Comparison of ENCODE assay signal across 25 cellular contexts in genomic region chr3:66227917-66228316, GRCh38.
"Had no signal": no experiment of that assay in that cellular context is flagged by ENCODE, and none has a peak within 500 bp of the region (broad histone marks: within the 10 kb centered on the region; RNA-seq: fewer than 3 reads in every experiment).

No MANE protein-coding gene starts in this region.

- H3K9me3 ChIP-seq: esophagus muscularis mucosa, heart right ventricle, left lung, neutrophil, psoas muscle, spleen, thoracic aorta, transverse colon had no signal

- H3K4me1 ChIP-seq: esophagus muscularis mucosa had no signal

- ATAC-seq: effector memory CD8-positive, alpha-beta T cell; heart right ventricle; left lung; naive thymus-derived CD4-positive, alpha-beta T cell; psoas muscle; sciatic nerve; stimulated activated naive B cell treated with anti-CD40 and anti-IgM and Interleukin-4, amounts not matched to agents 10 μg/mL and 1 μg/mL and 100 μg/mL, for 72 hours; stimulated activated naive CD8-positive, alpha-beta T cell treated with anti-CD3 and anti-CD28 coated beads, Interleukin-15, amount 100 ng/mL, for 72 hours had no signal

- FAIRE-seq: colon, frontal cortex had no signal

- H3K27ac ChIP-seq: epithelial cell of prostate, esophagus muscularis mucosa, heart right ventricle, left lung, neutrophil, psoas muscle, spleen, thoracic aorta, transverse colon had no signal

- DNase-seq: cerebellar nuclear complex; effector memory CD8-positive, alpha-beta T cell; heart right ventricle; hypothalamus; islet precursor cell; left lung; naive thymus-derived CD4-positive, alpha-beta T cell; nephron progenitor cell; psoas muscle; retina; spleen; stimulated activated CD4-positive, alpha-beta T cell treated with anti-CD3 and anti-CD28 coated beads, Interleukin-15, amount 100 ng/mL, for 24 hours; stimulated activated CD4-positive, alpha-beta T cell treated with anti-CD3 and anti-CD28 coated beads, Interleukin-1b, Interleukin-23, amount 100 ng/mL, for 48 hours; stimulated activated CD4-positive, alpha-beta T cell treated with anti-CD3 and anti-CD28 coated beads, Interleukin-4, amount 100 ng/mL, for 24 hours; stimulated activated naive B cell treated with anti-CD40 and anti-IgM and Interleukin-4, amounts not matched to agents 10 μg/mL and 1 μg/mL and 100 μg/mL, for 72 hours; stimulated activated naive CD8-positive, alpha-beta T cell treated with anti-CD3 and anti-CD28 coated beads, Interleukin-15, amount 100 ng/mL, for 72 hours; transverse colon had no signal

- H3K4me3 ChIP-seq: esophagus muscularis mucosa, heart right ventricle, left lung, lung, psoas muscle, spleen, thoracic aorta, transverse colon had no signal

- H3K27me3 ChIP-seq: esophagus muscularis mucosa, heart right ventricle, left lung, neutrophil, spleen, transverse colon had no signal

- H3K36me3 ChIP-seq: neutrophil, thoracic aorta, transverse colon had no signal
